8 cellular contexts compared by ENCODE assay signal in the genomic region with DNA sequence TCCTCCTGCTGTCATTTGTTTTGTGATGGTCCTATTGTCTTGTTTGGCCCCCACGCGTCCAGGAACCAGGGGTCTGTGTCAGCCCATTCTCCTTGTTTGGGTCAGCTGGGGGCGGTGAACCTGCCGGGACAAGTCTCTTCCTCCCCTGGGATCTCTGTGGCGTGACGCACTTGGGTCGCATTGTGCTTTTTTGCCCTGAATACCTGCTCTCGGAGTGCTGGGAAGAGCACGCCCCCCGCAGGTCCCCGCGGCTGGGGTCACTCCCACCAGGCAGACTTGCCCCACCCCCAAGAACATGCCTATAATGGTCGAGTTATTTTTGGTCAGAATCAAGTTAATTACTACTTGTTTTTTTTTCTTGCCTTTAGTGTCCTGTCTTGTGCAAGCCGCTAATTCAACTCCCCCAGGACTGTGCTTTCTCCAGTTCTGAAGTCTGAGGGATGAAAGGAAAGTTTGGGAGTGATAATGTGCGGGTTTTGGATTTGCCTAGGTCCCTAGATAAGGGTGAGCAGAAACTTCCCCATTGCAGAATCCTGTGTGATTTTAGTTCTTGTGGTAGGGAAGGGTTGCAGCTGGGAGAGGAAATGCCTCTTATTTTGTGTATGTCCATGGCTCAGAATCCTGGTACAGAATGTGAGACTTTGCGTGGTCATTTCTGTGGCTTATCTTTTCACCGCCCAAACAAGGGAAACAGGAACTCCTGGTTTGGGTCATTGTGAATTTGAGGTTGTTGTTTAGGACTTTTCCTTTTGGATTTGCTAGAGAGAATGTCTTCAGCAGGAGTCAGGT. TPM values are rescaled to one million over a fixed set of nuclear protein-coding genes. Genes with fewer than 3 reads are reported as not detected.
DNase-seq lines count a peak whose midpoint lies in the region; ATAC-seq and TF ChIP-seq lines count a peak whose summit lies in the region.

No MANE protein-coding gene starts in this region.

- DNase-seq in Caco-2 (peak; percentile 36 to 45), MM.1S (no peak), fibroblast of villous mesenchyme (ENCODE audit: low read depth) (peak; percentile 65), NOMO-1 treated with DMSO at 0.1 percent for 48 hours (lab: John Stamatoyannopoulos, UW; ENCODE audit: unreplicated experiment) (no peak), DMS 273 (lab: John Stamatoyannopoulos, UW; ENCODE audit: unreplicated experiment) (no peak)
- DNase-seq in activated CD4-positive, alpha-beta memory T cell treated with anti-CD3 and anti-CD28 coated beads for 36 hours = peak; percentile 31

- H4K20me1 ChIP-seq in MM.1S (ENCODE audit: insufficient read depth, low read length) = no peaks in the 10 kb centered on the region

- H3K79me2 ChIP-seq in MM.1S (ENCODE audit: low read length) = no peaks in the 10 kb centered on the region

- BruUV-seq in Caco-2 (replicated peaks; lab: Mats Ljungman, UMichigan) = TSS peak; percentile 41

- H3K9me3 Mint-ChIP-seq in Caco-2 (ENCODE audit: unreplicated experiment) = no peaks in the 10 kb centered on the region
- H3K9me3 Mint-ChIP-seq in activated CD4-positive, alpha-beta memory T cell treated with anti-CD3 and anti-CD28 coated beads for 36 hours = no peaks in the 10 kb centered on the region

- H2AFZ ChIP-seq in MM.1S (ENCODE audit: low read length) (peak overlapping the region; percentile 84), neuron (ENCODE audit: low read depth, low read length) (peak overlapping the region; percentile 94)

- ATAC-seq in GM21528 (IDR thresholded peaks at IDR 0.05; ENCODE audit: low FRiP score, unreplicated experiment) = peak; percentile 9

- intact Hi-C loops in Caco-2 (cut with micrococcal nuclease; ENCODE audit: unreplicated experiment) = loop anchor here (2.0 to 5.0 kb wide), 2 partner anchors 37 to 47 kb away; no protein-coding TSS in a partner anchor
- intact Hi-C loops in activated CD4-positive, alpha-beta memory T cell treated with anti-CD3 and anti-CD28 coated beads for 36 hours (cut with micrococcal nuclease) = loop anchor here (2.0 kb wide), 2 partner anchors 31 to 47 kb away; no protein-coding TSS in a partner anchor

- H3K27me3 Mint-ChIP-seq in Caco-2 (ENCODE audit: insufficient read depth, unreplicated experiment) = no peaks in the 10 kb centered on the region
- H3K27me3 Mint-ChIP-seq in activated CD4-positive, alpha-beta memory T cell treated with anti-CD3 and anti-CD28 coated beads for 36 hours = no peaks in the 10 kb centered on the region

- H3K4me1 Mint-ChIP-seq in Caco-2 (ENCODE audit: low read depth, unreplicated experiment) = no peaks in the 10 kb centered on the region
- peaks cover 12% of the 10 kb centered on the region for H3K4me1 Mint-ChIP-seq in activated CD4-positive, alpha-beta memory T cell treated with anti-CD3 and anti-CD28 coated beads for 36 hours (ENCODE audit: low read depth)

- CTCF ChIA-PET in Caco-2 (lab: Charles Lee) = interaction anchor here (1.1 kb wide), 1 partner anchor 55 kb away, joined by 4 read pairs; no protein-coding TSS in a partner anchor
- CTCF ChIA-PET in activated CD4-positive, alpha-beta memory T cell treated with anti-CD3 and anti-CD28 coated beads for 36 hours (lab: Charles Lee) = interaction anchor here (0.7 kb wide), 1 partner anchor 55 kb away, joined by 3 read pairs; no protein-coding TSS in a partner anchor

- H3K4me3 Mint-ChIP-seq in Caco-2 (ENCODE audit: unreplicated experiment) = peak overlapping the region; percentile 96
- peak overlapping the region; percentile 95 for H3K4me3 Mint-ChIP-seq in activated CD4-positive, alpha-beta memory T cell treated with anti-CD3 and anti-CD28 coated beads for 36 hours

- H3K36me3 ChIP-seq in Caco-2 (ENCODE audit: control insufficient read depth, insufficient read depth, low read length) (no peaks in the 10 kb centered on the region), MM.1S (replicated peaks; ENCODE audit: insufficient read depth, low read length) (no peaks in the 10 kb centered on the region), neuron (ENCODE audit: insufficient read depth, low read length) (no peaks in the 10 kb centered on the region)

- TF ChIP-seq CTCF in Caco-2 (IDR thresholded peaks at IDR 0.05; ENCODE audit: insufficient read depth in 1 of 2, low read depth in 1 of 2, low read length in 1 of 2, severe bottlenecking in 1 of 2, unreplicated experiment in 1 of 2) (no peak), MM.1S (IDR thresholded peaks at IDR 0.05; ENCODE audit: low read length) (no peak), fibroblast of villous mesenchyme (IDR thresholded peaks at IDR 0.05; ENCODE audit: insufficient read depth, low read depth, low read length) (no peak)

- no peaks in the 10 kb centered on the region for H3F3A ChIP-seq in MM.1S (ENCODE audit: insufficient read depth, low read length)

- peak overlapping the region; percentile 55 for H3K27ac Mint-ChIP-seq in Caco-2 (ENCODE audit: unreplicated experiment)
- peak overlapping the region; percentile 71 for H3K27ac Mint-ChIP-seq in activated CD4-positive, alpha-beta memory T cell treated with anti-CD3 and anti-CD28 coated beads for 36 hours

- POLR2A ChIA-PET in Caco-2 (lab: Charles Lee) = no interaction called here
- POLR2A ChIA-PET in activated CD4-positive, alpha-beta memory T cell treated with anti-CD3 and anti-CD28 coated beads for 36 hours (lab: Charles Lee) = interaction anchor here (1.0 kb wide), 1 partner anchor 30 kb away, joined by 8 read pairs; the partner anchor contains the start of gene RPS6

- no peak overlapping the region for H3K27ac ChIP-seq in MM.1S (ENCODE audit: low read length)

- peak overlapping the region; percentile 28; the same call in 1 of the 2 replicates for H3K9ac ChIP-seq in MM.1S (ENCODE audit: low read length)

- H3K9me2 ChIP-seq in MM.1S (replicated peaks; ENCODE audit: insufficient read depth, low read length) = no peaks in the 10 kb centered on the region

- H3K27me3 ChIP-seq in Caco-2 (replicated peaks; ENCODE audit: control insufficient read depth, insufficient read depth, low read length) (no peaks in the 10 kb centered on the region), MM.1S (replicated peaks; ENCODE audit: insufficient read depth, low read length) (no peaks in the 10 kb centered on the region), neuron (ENCODE audit: insufficient read depth, low read length) (no peaks in the 10 kb centered on the region)

- H3K9me3 ChIP-seq in Caco-2 (no peaks in the 10 kb centered on the region), MM.1S (replicated peaks; ENCODE audit: insufficient read depth, low read length) (no peaks in the 10 kb centered on the region), neuron (ENCODE audit: low read length) (no peaks in the 10 kb centered on the region)

- H3K4me1 ChIP-seq in Caco-2 = peaks cover 12% of the 10 kb centered on the region; the same call in 1 of the 2 replicates
- H3K4me1 ChIP-seq in MM.1S (ENCODE audit: low read length) = no peaks in the 10 kb centered on the region
- peaks cover 4% of the 10 kb centered on the region for H3K4me1 ChIP-seq in neuron (ENCODE audit: insufficient read depth, low read length)

- H3K36me3 Mint-ChIP-seq in Caco-2 (ENCODE audit: insufficient read depth, unreplicated experiment) = no peaks in the 10 kb centered on the region
- H3K36me3 Mint-ChIP-seq in activated CD4-positive, alpha-beta memory T cell treated with anti-CD3 and anti-CD28 coated beads for 36 hours = no peaks in the 10 kb centered on the region

- H3K4me3 ChIP-seq in Caco-2 (ENCODE audit: low read depth, low read length) (peak overlapping the region; percentile 48), MM.1S (ENCODE audit: low read length) (peak overlapping the region; percentile 72), fibroblast of villous mesenchyme (ENCODE audit: low read depth, low read length) (peak overlapping the region; percentile 86), neuron (ENCODE audit: low read length) (peak overlapping the region; percentile 86)

- peak overlapping the region; percentile 82 for H3K4me2 ChIP-seq in MM.1S (ENCODE audit: low read depth, low read length)

RNA-seq across cellular contexts. Expression of gene ACER2, which starts 0.8 kb away (rescaled TPM):
- total RNA-seq in Caco-2 (2022) (2.4 and 2.5 TPM in 2 replicates), fibroblast of villous mesenchyme (0.64 and 4.7 TPM in 2 replicates)
- total RNA-seq in activated CD4-positive, alpha-beta memory T cell treated with anti-CD3 and anti-CD28 coated beads for 36 hours = 1 to 10 TPM; 1.8 TPM

RNA-seq across cellular contexts. Expression of gene RPS6, which starts 29.6 kb away (rescaled TPM):
- total RNA-seq in Caco-2 (2022) (1,720 and 1,761 TPM in 2 replicates), fibroblast of villous mesenchyme (1,027 and 1,067 TPM in 2 replicates)
- 1,000 to 10,000 TPM; 3,671 to 3,782 TPM for total RNA-seq in activated CD4-positive, alpha-beta memory T cell treated with anti-CD3 and anti-CD28 coated beads for 36 hours

Comparison
In these comparisons a context has a peak if more than half of its experiments do, and no peak if none do; other contexts are left out.
1. DNase-seq: peak in Caco-2 (2 of 2), activated CD4-positive, alpha-beta memory T cell treated with anti-CD3 and anti-CD28 coated beads for 36 hours (single experiment) and fibroblast of villous mesenchyme (single experiment); none in MM.1S (single experiment), NOMO-1 treated with DMSO at 0.1 percent for 48 hours (single experiment) and DMS 273 (single experiment).
2. Peak in every context shown above with its lines, with median percentiles within 50 percentile points of each other: H3K4me3 ChIP-seq.